ENCODE assay signal across 8 cellular contexts in genomic region chr14:75981426-75981825, GRCh38. TPM values are rescaled to one million over a fixed set of nuclear protein-coding genes. Genes with fewer than 3 reads are reported as not detected.
DNase-seq lines count a peak whose midpoint lies in the region; ATAC-seq and FAIRE-seq lines count a peak whose summit lies in the region.

No MANE protein-coding gene starts in this region.

- peaks cover 50% of the 10 kb centered on the region for H3K4me1 Mint-ChIP-seq in activated naive CD4-positive, alpha-beta T cell treated with anti-CD3 and anti-CD28 coated beads, Interleukin-2, amount 50 U/mL, for 24 hours

- H3K36me3 Mint-ChIP-seq in activated naive CD4-positive, alpha-beta T cell treated with anti-CD3 and anti-CD28 coated beads, Interleukin-2, amount 50 U/mL, for 24 hours, result no peaks in the 10 kb centered on the region

- H3K4me1 ChIP-seq in iPS DF 6.9 (ENCODE audit: control insufficient read depth, insufficient read depth, low read length) (peaks cover 6% of the 10 kb centered on the region; the same call in 1 of the 2 replicates), small intestine (ENCODE audit: control insufficient read depth in 2 of 2, insufficient read depth in 1 of 2, low read depth in 1 of 2, low read length in 1 of 2) (peaks cover 2 to 3% of the 10 kb centered on the region in 2 donors)

- H3K9me3 Mint-ChIP-seq in activated naive CD4-positive, alpha-beta T cell treated with anti-CD3 and anti-CD28 coated beads, Interleukin-2, amount 50 U/mL, for 24 hours, result no peaks in the 10 kb centered on the region

- DNase-seq in NCI-H1417 treated with DMSO at 0.1 percent for 48 hours (lab: John Stamatoyannopoulos, UW) (peak; percentile 52), iPS DF 6.9 (ENCODE audit: low read depth, low spot score) (no peak), small intestine (peak; percentile 28), COLO829 (ENCODE audit: low spot score) (no peak)

- no peaks in the 10 kb centered on the region for H3K9me3 ChIP-seq in iPS DF 6.9 (ENCODE audit: control insufficient read depth, insufficient read depth, low read length)
- H3K9me3 ChIP-seq in small intestine (ENCODE audit: control insufficient read depth, low read depth), result no peaks in the 10 kb centered on the region

- peak; percentile 43 for ATAC-seq in GM21529 (IDR thresholded peaks at IDR 0.05; ENCODE audit: unreplicated experiment)
- no peak for ATAC-seq in HG02970 (IDR thresholded peaks at IDR 0.05; ENCODE audit: low FRiP score, unreplicated experiment)

- H3K4me3 Mint-ChIP-seq in activated naive CD4-positive, alpha-beta T cell treated with anti-CD3 and anti-CD28 coated beads, Interleukin-2, amount 50 U/mL, for 24 hours, result peak overlapping the region; percentile 87

- no peaks in the 10 kb centered on the region for H3K27me3 Mint-ChIP-seq in activated naive CD4-positive, alpha-beta T cell treated with anti-CD3 and anti-CD28 coated beads, Interleukin-2, amount 50 U/mL, for 24 hours

- H3K4me3 ChIP-seq in GM08714 (ENCODE audit: low read length), result peak overlapping the region; percentile 82; the same call in 1 of the 2 replicates
- peak overlapping the region; percentile 74; the same call in 1 of the 2 replicates for H3K4me3 ChIP-seq in iPS DF 6.9 (ENCODE audit: low read length)
- H3K4me3 ChIP-seq in small intestine (ENCODE audit: low read depth in 1 of 2, low read length in 2 of 2), result peak overlapping the region; percentile 56 to 82

- WGBS in iPS DF 6.9 (ENCODE audit: insufficient coverage, insufficient read length), result no CpG with 5 or more reads among the region's 10 CpGs
- WGBS in small intestine, 3 donors, result 2 to 6% (median 3%) methylated on average over 10 of the region's 10 CpGs

- FAIRE-seq in small intestine (lab: Jason Lieb, UNC), result no peak

- H3K36me3 ChIP-seq in iPS DF 6.9 (ENCODE audit: control insufficient read depth, insufficient read depth, low read length), result no peaks in the 10 kb centered on the region
- no peaks in the 10 kb centered on the region for H3K36me3 ChIP-seq in small intestine (ENCODE audit: control insufficient read depth in 2 of 2, insufficient read depth in 2 of 2, low read length in 2 of 2)

- H3K27me3 ChIP-seq in iPS DF 6.9 (ENCODE audit: control insufficient read depth, insufficient read depth, low read length), result 0 out of 2 replicates have a peak, but pooled peaks cover 1% of the 10 kb centered on the region
- H3K27me3 ChIP-seq in small intestine (ENCODE audit: control insufficient read depth in 2 of 2, insufficient read depth in 2 of 2, low read length in 2 of 2), result no peaks in the 10 kb centered on the region

- peak overlapping the region; percentile 46 for H3K27ac Mint-ChIP-seq in activated naive CD4-positive, alpha-beta T cell treated with anti-CD3 and anti-CD28 coated beads, Interleukin-2, amount 50 U/mL, for 24 hours

- no peak overlapping the region for H3K27ac ChIP-seq in iPS DF 6.9 (ENCODE audit: low read length)
- H3K27ac ChIP-seq in small intestine (ENCODE audit: low read depth in 1 of 2, low read length in 1 of 2), result peak overlapping the region; percentile 86 to 96

RNA-seq across cellular contexts. Expression of gene TGFB3, which starts 0.4 kb away (rescaled TPM):
- polyA plus RNA-seq in small intestine, result 1 to 10 TPM; 3.6 to 7.5 (median 6.2) TPM

RNA-seq across cellular contexts. Expression of gene IFT43, which starts 4.1 kb away (rescaled TPM):
- 100 to 1,000 TPM in 1 of 3 donors, 10 to 100 TPM in 2; 55.0 to 101 (median 55.9) TPM for polyA plus RNA-seq in small intestine

Comparison
In these comparisons a context has a peak if more than half of its experiments do, and no peak if none do; other contexts are left out.
1. DNase-seq: peak in NCI-H1417 treated with DMSO at 0.1 percent for 48 hours (single experiment) and small intestine (single experiment); none in iPS DF 6.9 (single experiment) and COLO829 (single experiment).
2. Peak in every context shown above with its lines, with median percentiles within 50 percentile points of each other: H3K4me3 ChIP-seq.